In the genomic region with DNA sequence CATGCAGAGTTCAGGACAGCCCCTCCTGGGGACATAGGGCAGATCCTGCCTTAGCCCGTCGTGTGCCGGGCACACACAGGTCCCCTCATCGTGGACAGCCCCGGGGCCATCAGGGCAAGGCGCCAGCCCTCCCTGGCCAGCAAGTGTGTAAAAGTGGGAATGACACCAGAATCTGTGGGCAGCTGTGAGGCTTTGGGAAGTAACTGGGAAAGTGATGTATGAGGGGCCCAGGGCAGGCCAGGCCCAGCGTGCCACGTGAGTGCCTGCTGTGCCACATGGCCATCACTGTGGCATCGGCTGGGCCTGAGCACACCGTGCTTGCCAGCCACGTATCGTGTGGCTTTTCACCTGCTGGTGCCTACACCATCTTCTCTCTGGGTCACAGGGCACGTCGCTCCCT, we compare ENCODE assay signal across 1 cellular context.
TF ChIP-seq lines count a peak whose summit lies in the region.

No MANE protein-coding gene starts in this region.

TF ChIP-seq in H1, 55 proteins besides CTCF, POLR2A, EP300 and RAD21:
- 0 out of 2 replicates have a peak, but pooled peaks have one; percentile 10 for TF ChIP-seq EGR1 (IDR thresholded peaks at IDR 0.05; ENCODE audit: borderline replicate concordance, low read depth, low read length)
- TF ChIP-seq ATF2 (IDR thresholded peaks at IDR 0.05; ENCODE audit: low read length), result no peak
